In the genomic region with DNA sequence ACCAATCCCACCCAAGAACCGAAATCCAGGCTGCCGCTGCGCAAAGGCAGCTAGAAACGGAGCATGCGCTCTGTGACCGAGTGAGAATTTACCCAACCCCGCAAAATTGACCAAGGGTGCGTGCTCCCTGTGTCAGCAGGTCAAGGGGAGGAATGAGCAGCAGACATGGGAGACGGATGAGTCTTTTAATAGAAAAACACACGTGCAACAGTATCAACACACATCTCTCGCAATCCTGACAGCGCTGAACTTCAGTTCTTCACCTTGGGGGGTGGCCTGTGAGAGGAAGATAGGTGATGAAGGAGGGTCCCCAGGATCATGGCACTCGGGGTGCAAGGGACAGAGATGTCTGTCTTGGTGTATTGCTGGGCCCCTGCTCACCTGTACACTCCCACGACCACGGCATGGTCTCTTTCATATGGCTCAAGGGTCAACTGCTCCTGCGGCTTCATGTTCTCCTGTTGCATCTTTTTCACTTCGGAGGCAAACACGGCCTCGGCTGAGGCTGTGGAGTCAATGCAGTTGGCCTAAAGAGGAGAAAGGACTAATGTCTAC, we compare ENCODE assay signal across 10 cellular contexts. TPM values are rescaled to one million over a fixed set of nuclear protein-coding genes. Genes with fewer than 3 reads are reported as not detected.
DNase-seq lines count a peak whose midpoint lies in the region; ATAC-seq and TF ChIP-seq lines count a peak whose summit lies in the region.
"Had no signal": no experiment of that assay in that cellular context is flagged by ENCODE, and none has a peak within 500 bp of the region (broad histone marks: within the 10 kb centered on the region; RNA-seq: fewer than 3 reads in every experiment).

No MANE protein-coding gene starts in this region.

- POLR2A ChIA-PET in RWPE1 (lab: Yijun Ruan, JAX; ENCODE audit: low non-redundant PET) = interaction anchor here (0.5 to 0.9 kb wide), 3 partner anchors 9 to 136 kb away, joined by 3 to 6 read pairs (median 4); a partner anchor contains a TSS

- H3K27ac ChIP-seq in RWPE1 (peak overlapping the region; percentile 92), esophagus muscularis mucosa (replicated peaks in 1 of 4) (peak overlapping the region; percentile 74 to 91 (median 84)), psoas muscle (peak overlapping the region; percentile 88)

- TF ChIP-seq POLR2A in esophagus muscularis mucosa (IDR thresholded peaks at IDR 0.05; ENCODE audit: low read depth) = no peak

- H3K36me3 ChIP-seq in esophagus muscularis mucosa = peaks cover 47 to 78% (median 68%) of the 10 kb centered on the region in 4 donors
- peaks cover 3 to 75% of the 10 kb centered on the region in 2 donors for H3K36me3 ChIP-seq in psoas muscle (ENCODE audit: insufficient read depth in 1 of 2, low read depth in 1 of 2)

- H3K4me1 ChIP-seq in esophagus muscularis mucosa (peaks cover 22 to 32% (median 25%) of the 10 kb centered on the region in 4 donors), psoas muscle (peaks cover 23% of the 10 kb centered on the region)

- H3K4me3 ChIP-seq in esophagus muscularis mucosa = peak overlapping the region; percentile 76 to 93 (median 90)
- peak overlapping the region; percentile 90 for H3K4me3 ChIP-seq in psoas muscle

- TF ChIP-seq CTCF in RWPE1 (conservative IDR thresholded peaks at IDR 0.05; ENCODE audit: low read depth) = no peak
- no peak for TF ChIP-seq CTCF in esophagus muscularis mucosa (IDR thresholded peaks at IDR 0.05)
- TF ChIP-seq CTCF in psoas muscle (IDR thresholded peaks at IDR 0.05) = no peak

- no peak for DNase-seq in RWPE1 (ENCODE audit: low spot score)
- no peak for DNase-seq in esophagus muscularis mucosa (ENCODE audit: extremely low spot score)
- DNase-seq in psoas muscle = no peak
- no peak for DNase-seq in NCI-H2107 treated with DMSO at 0.1 percent for 48 hours (lab: John Stamatoyannopoulos, UW; ENCODE audit: unreplicated experiment)
- DNase-seq in NCI-H526 treated with DMSO at 0.1 percent for 48 hours (lab: John Stamatoyannopoulos, UW) = no peak
- DNase-seq in T-helper 9 cell = no peak

- H3K27me3 ChIP-seq in esophagus muscularis mucosa = no peaks in the 10 kb centered on the region
- no peaks in the 10 kb centered on the region for H3K27me3 ChIP-seq in psoas muscle (ENCODE audit: insufficient read depth in 3 of 3, low read length in 2 of 3)

- TF ChIP-seq EP300 in esophagus muscularis mucosa (IDR thresholded peaks at IDR 0.05) = no peak

- no peaks in the 10 kb centered on the region for H3K9me3 ChIP-seq in esophagus muscularis mucosa
- no peaks in the 10 kb centered on the region for H3K9me3 ChIP-seq in psoas muscle

- CTCF ChIA-PET in RWPE1 (lab: Yijun Ruan, JAX) = interaction anchor here (0.9 kb wide), 1 partner anchor 10 kb away, joined by 12 read pairs; no protein-coding TSS in a partner anchor

- ATAC-seq in GM18508 (IDR thresholded peaks at IDR 0.05; ENCODE audit: insufficient read depth, unreplicated experiment) (peak; percentile 30), psoas muscle (no peak), HG03175 (IDR thresholded peaks at IDR 0.05; ENCODE audit: unreplicated experiment) (no peak)

- WGBS in esophagus muscularis mucosa = 43% methylated on average over 19 of the region's 19 CpGs
- 38 to 39% (median 38%) methylated on average over 19 of the region's 19 CpGs for WGBS in psoas muscle, 3 donors

- intact Hi-C loops in esophagus muscularis mucosa (cut with DNase I) = no loop called here
- intact Hi-C loops in psoas muscle (cut with DNase I) = no loop called here

RNA-seq across cellular contexts. Expression of a gene that starts 0.4 kb away (rescaled TPM):
- total RNA-seq in esophagus muscularis mucosa (10 to 100 TPM in 3 of 4 donors, 1 to 10 TPM in 1; 9.3 to 19.4 (median 15.4) TPM), psoas muscle (100 to 1,000 TPM in 2 of 4 donors, 10 to 100 TPM in 2; 64.5 to 157 (median 109) TPM)
- 10 to 100 TPM; 11.1 to 46.4 (median 35.3) TPM for polyA plus RNA-seq in psoas muscle

RNA-seq across cellular contexts. Expression of a gene that starts 11.8 kb away (rescaled TPM):
- total RNA-seq in esophagus muscularis mucosa (100 to 1,000 TPM in 2 of 4 donors, 10 to 100 TPM in 2; 90.6 to 142 (median 96.7) TPM), psoas muscle (100 to 1,000 TPM in 3 of 4 donors, 10 to 100 TPM in 1; 70.3 to 150 (median 114) TPM)
- polyA plus RNA-seq in psoas muscle = 100 to 1,000 TPM; 142 to 267 (median 162) TPM

RNA-seq across cellular contexts. Expression of a gene that starts 55.7 kb away (rescaled TPM):
- total RNA-seq in esophagus muscularis mucosa (not detected), psoas muscle (not detected)
- not detected for polyA plus RNA-seq in psoas muscle
- total RNA-seq: myocyte; T-helper 1 cell treated with Interleukin-12 subunit alpha and Interleukin-12 subunit beta and Interleukin-4 antibody, amounts not matched to agents 30 ng/mL and 1 ng/mL, for 36 hours had no signal
